ENCODE assay signal across 20 cellular contexts in genomic region chr19:990119-990571, GRCh38. TPM values are rescaled to one million over a fixed set of nuclear protein-coding genes. Genes with fewer than 3 reads are reported as not detected.
"Had no signal": no experiment of that assay in that cellular context is flagged by ENCODE, and none has a peak within 500 bp of the region (broad histone marks: within the 10 kb centered on the region; RNA-seq: fewer than 3 reads in every experiment).

No MANE protein-coding gene starts in this region.

- H3K9me3 Mint-ChIP-seq: activated CD4-positive, alpha-beta T cell treated with anti-CD3 and anti-CD28 coated beads, Interleukin-2, amount 10 ng/mL, durations not matched to agents 7 days and 5 days; activated T-cell treated with anti-CD3 and anti-CD28 coated beads, Interleukin-2, amount 50 U/mL, for 4 hours; memory B cell; naive thymus-derived CD4-positive, alpha-beta T cell; stimulated activated naive B cell treated with anti-CD40 and anti-IgM and Interleukin-4, amounts not matched to agents 10 μg/mL and 1 μg/mL and 100 μg/mL, for 72 hours had no signal

- DNase-seq: activated CD4-positive, alpha-beta T cell treated with anti-CD3 and anti-CD28 coated beads, Interleukin-2, amount 10 ng/mL, durations not matched to agents 7 days and 5 days; activated CD8-positive, alpha-beta memory T cell treated with anti-CD3 and anti-CD28 coated beads, Interleukin-2, amount 50 U/mL, for 4 hours; activated naive CD4-positive, alpha-beta T cell treated with anti-CD3 and anti-CD28 coated beads, Interleukin-2, amount 50 U/mL, for 16 hours; activated T-cell treated with anti-CD3 and anti-CD28 coated beads, Interleukin-2, amount 50 U/mL, for 4 hours; caudate nucleus; colonic mucosa; erythroblast; gastrocnemius medialis; naive thymus-derived CD4-positive, alpha-beta T cell; sigmoid colon; stimulated activated naive B cell treated with anti-CD40 and anti-IgM and Interleukin-4, amounts not matched to agents 10 μg/mL and 1 μg/mL and 100 μg/mL, for 72 hours; T1000; tibial artery had no signal

- H3K27me3 Mint-ChIP-seq: activated CD4-positive, alpha-beta T cell treated with anti-CD3 and anti-CD28 coated beads, Interleukin-2, amount 10 ng/mL, durations not matched to agents 7 days and 5 days; memory B cell; naive thymus-derived CD4-positive, alpha-beta T cell; stimulated activated naive B cell treated with anti-CD40 and anti-IgM and Interleukin-4, amounts not matched to agents 10 μg/mL and 1 μg/mL and 100 μg/mL, for 72 hours had no signal

- H3K27me3 ChIP-seq: colonic mucosa, gastrocnemius medialis, ovary had no signal

- H3K4me1 ChIP-seq: colonic mucosa had no signal

- H3K36me3 ChIP-seq: colonic mucosa, ovary had no signal

- H3K27ac ChIP-seq: colonic mucosa, gastrocnemius medialis, heart right ventricle, ovary, tibial artery had no signal

- ATAC-seq: activated CD4-positive, CD25-positive, alpha-beta regulatory T cell treated with anti-CD3 and anti-CD28 coated beads, Interleukin-2, amount 50 U/mL, for 24 hours; activated T-cell treated with anti-CD3 and anti-CD28 coated beads, Interleukin-2, amount 50 U/mL, for 4 hours; gastrocnemius medialis; heart right ventricle; naive thymus-derived CD4-positive, alpha-beta T cell; stimulated activated naive B cell treated with anti-CD40 and anti-IgM and Interleukin-4, amounts not matched to agents 10 μg/mL and 1 μg/mL and 100 μg/mL, for 72 hours had no signal

- H3K9me3 ChIP-seq: colonic mucosa, gastrocnemius medialis, heart right ventricle, ovary, sigmoid colon, tibial artery had no signal

- H3K4me3 Mint-ChIP-seq: activated CD4-positive, alpha-beta T cell treated with anti-CD3 and anti-CD28 coated beads, Interleukin-2, amount 10 ng/mL, durations not matched to agents 7 days and 5 days; activated T-cell treated with anti-CD3 and anti-CD28 coated beads, Interleukin-2, amount 50 U/mL, for 4 hours; memory B cell; naive thymus-derived CD4-positive, alpha-beta T cell; stimulated activated naive B cell treated with anti-CD40 and anti-IgM and Interleukin-4, amounts not matched to agents 10 μg/mL and 1 μg/mL and 100 μg/mL, for 72 hours had no signal

- H3K27ac Mint-ChIP-seq: activated CD4-positive, alpha-beta T cell treated with anti-CD3 and anti-CD28 coated beads, Interleukin-2, amount 10 ng/mL, durations not matched to agents 7 days and 5 days; memory B cell; naive thymus-derived CD4-positive, alpha-beta T cell; stimulated activated naive B cell treated with anti-CD40 and anti-IgM and Interleukin-4, amounts not matched to agents 10 μg/mL and 1 μg/mL and 100 μg/mL, for 72 hours had no signal

- H3K4me3 ChIP-seq: colonic mucosa, gastrocnemius medialis, heart right ventricle, ovary, sigmoid colon, tibial artery had no signal

RNA-seq across cellular contexts. Expression of gene GRIN3B, which starts 10.1 kb away (rescaled TPM):
- total RNA-seq: activated CD4-positive, alpha-beta T cell treated with anti-CD3 and anti-CD28 coated beads, Interleukin-2, amount 10 ng/mL, durations not matched to agents 7 days and 5 days; colonic mucosa; gastrocnemius medialis; T-helper 1 cell treated with Interleukin-12 subunit alpha and Interleukin-12 subunit beta and Interleukin-4 antibody, amounts not matched to agents 30 ng/mL and 1 ng/mL, for 36 hours had no signal
- polyA plus RNA-seq: liver; naive thymus-derived CD4-positive, alpha-beta T cell had no signal

RNA-seq across cellular contexts. Expression of gene RNU6-2, which starts 31.2 kb away (rescaled TPM):
- total RNA-seq: activated CD4-positive, alpha-beta T cell treated with anti-CD3 and anti-CD28 coated beads, Interleukin-2, amount 10 ng/mL, durations not matched to agents 7 days and 5 days; activated T-cell treated with anti-CD3 and anti-CD28 coated beads, Interleukin-2, amount 50 U/mL, for 4 hours; colonic mucosa; gastrocnemius medialis; heart right ventricle; liver; mucosa of gallbladder; naive thymus-derived CD4-positive, alpha-beta T cell; ovary; sigmoid colon; T-helper 1 cell treated with Interleukin-12 subunit alpha and Interleukin-12 subunit beta and Interleukin-4 antibody, amounts not matched to agents 30 ng/mL and 1 ng/mL, for 36 hours had no signal
- polyA plus RNA-seq: heart right ventricle; liver; naive thymus-derived CD4-positive, alpha-beta T cell; ovary; sigmoid colon had no signal
